In genomic region chr1:244970236-244970652, GRCh38 we compare ENCODE assay signal across 7 cellular contexts.
DNase-seq lines count a peak whose midpoint lies in the region; ATAC-seq and TF ChIP-seq lines count a peak whose summit lies in the region.

No MANE protein-coding gene starts in this region.

- TF ChIP-seq CTCF in breast epithelium (IDR thresholded peaks at IDR 0.05): no peak

- no peaks in the 10 kb centered on the region for H3K36me3 ChIP-seq in breast epithelium

- H3K27me3 ChIP-seq in breast epithelium: no peaks in the 10 kb centered on the region

- DNase-seq in NCI-H1105 treated with DMSO at 0.1 percent for 48 hours (lab: John Stamatoyannopoulos, UW) (peak; percentile 77), SW480 (ENCODE audit: low spot score) (peak; percentile 89), breast epithelium (ENCODE audit: low spot score in 2 of 2) (peak in 1 of 2 donors; percentile 69), left colon (peak; percentile 66 to 76)
- peak; percentile 42 for DNase-seq in stimulated activated CD8-positive, alpha-beta memory T cell treated with anti-CD3 and anti-CD28 coated beads, Interleukin-12 subunit alpha, Interleukin-12 subunit beta, amount 100 ng/mL, for 24 hours (ENCODE audit: extremely low read depth)

- H3K4me1 ChIP-seq in breast epithelium: no peaks in the 10 kb centered on the region

- ATAC-seq in GM18517 (IDR thresholded peaks at IDR 0.05; ENCODE audit: unreplicated experiment) (peak; percentile 71), HG02798 (IDR thresholded peaks at IDR 0.05; ENCODE audit: poor library complexity, unreplicated experiment) (peak; percentile 72), left colon (peak; percentile 60)

- no peak for TF ChIP-seq POLR2A in breast epithelium (IDR thresholded peaks at IDR 0.05)

- intact Hi-C loops in breast epithelium (cut with DNase I; ENCODE audit: low total_unique reads): no loop called here
- intact Hi-C loops in left colon (cut with DNase I, micrococcal nuclease): loop anchor here in 1 of 2 donors (10.0 kb wide), 1 partner anchor 135 kb away; the partner anchor contains the start of gene COX20

- H3K4me3 ChIP-seq in breast epithelium: peak overlapping the region; percentile 75 to 80 (median 75)

- H3K27ac ChIP-seq in breast epithelium: peak overlapping the region; percentile 99 to 100

- no peaks in the 10 kb centered on the region for H3K9me3 ChIP-seq in breast epithelium
